ENCODE assay signal across 28 cellular contexts in genomic region chr17:65664296-65664695, GRCh38.
A peak's percentile ranks its signal among the peaks of the same experiment; 100 is the strongest.
DNase-seq lines count a peak whose midpoint lies in the region; ATAC-seq, FAIRE-seq and TF ChIP-seq lines count a peak whose summit lies in the region.
"Had no signal": no experiment of that assay in that cellular context is flagged by ENCODE, and none has a peak within 500 bp of the region (broad histone marks: within the 10 kb centered on the region; RNA-seq: fewer than 3 reads in every experiment).

No MANE protein-coding gene starts in this region.

- ATAC-seq in GM21390 (IDR thresholded peaks at IDR 0.05; ENCODE audit: unreplicated experiment) = no peak
- ATAC-seq: stimulated activated naive CD8-positive, alpha-beta T cell treated with anti-CD3 and anti-CD28 coated beads, Interleukin-15, Interleukin-2, amounts not matched to agents 100 U/mL and 50 U/mL, for 24 hours; T-cell had no signal

- FAIRE-seq in HTR-8/SVneo (lab: Jason Lieb, UNC) = peak; percentile 48
- FAIRE-seq: small intestine had no signal

- TF ChIP-seq CTCF in choroid plexus epithelial cell (conservative IDR thresholded peaks at IDR 0.05; ENCODE audit: low read depth, low read length) = no peak
- TF ChIP-seq CTCF in fibroblast of villous mesenchyme (IDR thresholded peaks at IDR 0.05; ENCODE audit: insufficient read depth, low read depth, low read length) = no peak

- DNase-seq in HTR-8/SVneo (ENCODE audit: insufficient read length, low spot score) (no peak), choroid plexus epithelial cell (ENCODE audit: low read depth) (peak; percentile 39), fibroblast of villous mesenchyme (ENCODE audit: low read depth) (peak; percentile 40), stromal cell of bone marrow (ENCODE audit: low read depth) (peak; percentile 45), NK-92 (lab: John Stamatoyannopoulos, UW; ENCODE audit: unreplicated experiment) (no peak), mucosa of gallbladder (ENCODE audit: low spot score) (no peak)
- DNase-seq: ACHN; activated B cell treated with CpG ODN at 0.5 μM for 24 hours; activated CD4-positive, alpha-beta T cell treated with anti-CD3 and anti-CD28 coated beads, Interleukin-2, amount 50 U/mL, for 1 hour; activated T-cell treated with anti-CD3 and anti-CD28 coated beads, Interleukin-2, amount 50 U/mL, for 48 hours; DMS53; HCEC 1CT; hippocampal formation; NCI-H1436 treated with DMSO at 0.1 percent for 48 hours; NCI-H2081 treated with DMSO at 0.1 percent for 48 hours; NCI-H2227 treated with DMSO at 0.1 percent for 48 hours; NCI-H526; nephron progenitor cell; NK-92 treated with Interleukin-12 subunit alpha and Interleukin-12 subunit beta, amount 100 ng/mL, for 24 hours; ovary; small intestine; stimulated activated CD4-positive, alpha-beta T cell treated with anti-CD3 and anti-CD28 coated beads, Interleukin-1b, Interleukin-23, amount 100 ng/mL, for 48 hours; stimulated activated naive CD8-positive, alpha-beta T cell treated with anti-CD3 and anti-CD28 coated beads, Interleukin-15, Interleukin-2, amounts not matched to agents 100 U/mL and 50 U/mL, for 24 hours; T-cell; testis had no signal

- H3K4me3 ChIP-seq in choroid plexus epithelial cell (ENCODE audit: low read depth, low read length) (no peak overlapping the region), fibroblast of villous mesenchyme (ENCODE audit: low read depth, low read length) (no peak overlapping the region)
- H3K4me3 ChIP-seq: BLaER1, lung, ovary, testis had no signal

Comparison
In these comparisons a context has a peak if more than half of its experiments do, and no peak if none do; other contexts are left out.
1. DNase-seq: peak in choroid plexus epithelial cell (single experiment), fibroblast of villous mesenchyme (single experiment) and stromal cell of bone marrow (single experiment); none in HTR-8/SVneo (single experiment), NK-92 (single experiment) and mucosa of gallbladder (single experiment).